ENCODE assay signal across 16 cellular contexts in genomic region chr17:44247346-44248219, GRCh38. TPM values are rescaled to one million over a fixed set of nuclear protein-coding genes. Genes with fewer than 3 reads are reported as not detected.
DNase-seq lines count a peak whose midpoint lies in the region; ATAC-seq, FAIRE-seq and TF ChIP-seq lines count a peak whose summit lies in the region.
"Had no signal": no experiment of that assay in that cellular context is flagged by ENCODE, and none has a peak within 500 bp of the region (broad histone marks: within the 10 kb centered on the region; RNA-seq: fewer than 3 reads in every experiment).

No MANE protein-coding gene starts in this region.

- DNase-seq in activated CD8-positive, alpha-beta memory T cell treated with anti-CD3 and anti-CD28 coated beads, Interleukin-2, amount 10 ng/mL, durations not matched to agents 7 days and 5 days, result no peak
- no peak for DNase-seq in activated CD8-positive, alpha-beta memory T cell treated with anti-CD3 and anti-CD28 coated beads, Interleukin-2, amount 50 U/mL, for 4 hours
- no peak for DNase-seq in activated naive CD8-positive, alpha-beta T cell treated with anti-CD3 and anti-CD28 coated beads, Interleukin-2, amount 50 U/mL, for 24 hours
- no peak for DNase-seq in HepG2 (ENCODE audit: low spot score)
- DNase-seq in stimulated activated naive B cell treated with anti-CD40 and anti-IgM and Interleukin-4, amounts not matched to agents 10 μg/mL and 1 μg/mL and 100 μg/mL, for 72 hours, result no peak
- DNase-seq in NCI-H2029 (lab: John Stamatoyannopoulos, UW), result no peak
- DNase-seq in breast epithelium (ENCODE audit: low spot score in 2 of 2), result no peak
- no peak for DNase-seq in mesenteric fat pad (ENCODE audit: low spot score)
- DNase-seq: ACHN, DMS153, NCI-H1436, NCI-H524, spleen had no signal

- peak overlapping the region; percentile 76 for H3K27ac Mint-ChIP-seq in activated CD8-positive, alpha-beta memory T cell treated with anti-CD3 and anti-CD28 coated beads, Interleukin-2, amount 10 ng/mL, durations not matched to agents 7 days and 5 days
- H3K27ac Mint-ChIP-seq in activated naive CD8-positive, alpha-beta T cell treated with anti-CD3 and anti-CD28 coated beads, Interleukin-2, amount 50 U/mL, for 24 hours, result peak overlapping the region; percentile 83
- peak overlapping the region; percentile 75 for H3K27ac Mint-ChIP-seq in stimulated activated naive B cell treated with anti-CD40 and anti-IgM and Interleukin-4, amounts not matched to agents 10 μg/mL and 1 μg/mL and 100 μg/mL, for 72 hours
- H3K27ac Mint-ChIP-seq: type B pancreatic cell had no signal

- WGBS in HepG2 (ENCODE audit: low lambda C conversion rate), result 11% methylated on average over 10 of the region's 11 CpGs

- no peaks in the 10 kb centered on the region for H3K9me3 ChIP-seq in HepG2 (ENCODE audit: low read length)
- no peaks in the 10 kb centered on the region for H3K9me3 ChIP-seq in breast epithelium
- H3K9me3 ChIP-seq: ascending aorta, spleen had no signal

- H2AFZ ChIP-seq in HepG2 (ENCODE audit: low read length), result no peak overlapping the region

- no peak overlapping the region for H3K4me3 Mint-ChIP-seq in activated CD8-positive, alpha-beta memory T cell treated with anti-CD3 and anti-CD28 coated beads, Interleukin-2, amount 10 ng/mL, durations not matched to agents 7 days and 5 days
- no peak overlapping the region for H3K4me3 Mint-ChIP-seq in activated naive CD8-positive, alpha-beta T cell treated with anti-CD3 and anti-CD28 coated beads, Interleukin-2, amount 50 U/mL, for 24 hours
- H3K4me3 Mint-ChIP-seq in stimulated activated naive B cell treated with anti-CD40 and anti-IgM and Interleukin-4, amounts not matched to agents 10 μg/mL and 1 μg/mL and 100 μg/mL, for 72 hours, result no peak overlapping the region
- H3K4me3 Mint-ChIP-seq: type B pancreatic cell had no signal

- no peaks in the 10 kb centered on the region for H3K79me2 ChIP-seq in HepG2 (ENCODE audit: insufficient read depth, low read length)

- in situ Hi-C loops in HepG2 (cut with HindIII; ENCODE audit: extremely low pct_ligation_motif_present, low pct_unique_long_range_greater_than_20kb), result loop anchor here (10.0 kb wide), 1 partner anchor 63 kb away; the partner anchor contains the start of gene TMUB2

- BruUV-seq in HepG2 (replicated peaks; lab: Mats Ljungman, UMichigan), result no TSS peak

- no peaks in the 10 kb centered on the region for H3K36me3 Mint-ChIP-seq in activated CD8-positive, alpha-beta memory T cell treated with anti-CD3 and anti-CD28 coated beads, Interleukin-2, amount 10 ng/mL, durations not matched to agents 7 days and 5 days
- no peaks in the 10 kb centered on the region for H3K36me3 Mint-ChIP-seq in activated naive CD8-positive, alpha-beta T cell treated with anti-CD3 and anti-CD28 coated beads, Interleukin-2, amount 50 U/mL, for 24 hours (ENCODE audit: low read depth)
- H3K36me3 Mint-ChIP-seq in stimulated activated naive B cell treated with anti-CD40 and anti-IgM and Interleukin-4, amounts not matched to agents 10 μg/mL and 1 μg/mL and 100 μg/mL, for 72 hours, result peaks cover 0 to 3% of the 10 kb centered on the region in 2 donors
- H3K36me3 Mint-ChIP-seq: type B pancreatic cell had no signal

- H3K4me3 ChIP-seq in HepG2 (replicated peaks in 1 of 3; ENCODE audit: insufficient read depth in 1 of 3, low read depth in 2 of 3, low read length in 3 of 3) (no peak overlapping the region), breast epithelium (no peak overlapping the region)
- H3K4me3 ChIP-seq: ascending aorta, spleen had no signal

- ATAC-seq in activated CD8-positive, alpha-beta memory T cell treated with anti-CD3 and anti-CD28 coated beads, Interleukin-2, amount 10 ng/mL, durations not matched to agents 7 days and 5 days, result no peak
- no peak for ATAC-seq in activated naive CD8-positive, alpha-beta T cell treated with anti-CD3 and anti-CD28 coated beads, Interleukin-2, amount 50 U/mL, for 24 hours
- ATAC-seq in HepG2, result peak; percentile 78
- ATAC-seq in stimulated activated naive B cell treated with anti-CD40 and anti-IgM and Interleukin-4, amounts not matched to agents 10 μg/mL and 1 μg/mL and 100 μg/mL, for 72 hours (replicated peaks), result no peak

- peaks cover 43% of the 10 kb centered on the region for H3K4me1 Mint-ChIP-seq in activated CD8-positive, alpha-beta memory T cell treated with anti-CD3 and anti-CD28 coated beads, Interleukin-2, amount 10 ng/mL, durations not matched to agents 7 days and 5 days
- H3K4me1 Mint-ChIP-seq in activated naive CD8-positive, alpha-beta T cell treated with anti-CD3 and anti-CD28 coated beads, Interleukin-2, amount 50 U/mL, for 24 hours, result peaks cover 43% of the 10 kb centered on the region
- peaks cover 15 to 46% of the 10 kb centered on the region in 2 donors for H3K4me1 Mint-ChIP-seq in stimulated activated naive B cell treated with anti-CD40 and anti-IgM and Interleukin-4, amounts not matched to agents 10 μg/mL and 1 μg/mL and 100 μg/mL, for 72 hours

- H3K36me3 ChIP-seq in HepG2 (replicated peaks in 1 of 2; ENCODE audit: control insufficient read depth in 1 of 2, insufficient read depth in 2 of 2, low read length in 2 of 2) (no peaks in the 10 kb centered on the region), breast epithelium (no peaks in the 10 kb centered on the region)
- H3K36me3 ChIP-seq: ascending aorta, spleen had no signal

- H3K27ac ChIP-seq in HepG2 (ENCODE audit: extremely low read length, insufficient read depth, low read length) (no peak overlapping the region), breast epithelium (no peak overlapping the region)
- H3K27ac ChIP-seq: ascending aorta had no signal

- no peak for FAIRE-seq in HepG2 (lab: Jason Lieb, UNC)

- H3K4me2 ChIP-seq in HepG2 (ENCODE audit: low read depth, low read length), result 0 out of 2 replicates have a peak overlapping the region, but pooled peaks have one; percentile 28

- no peak for TF ChIP-seq RAD21 in HepG2 (CRISPR knock-in tag; IDR thresholded peaks at IDR 0.05)

- TF ChIP-seq POLR2A in HepG2 (IDR thresholded peaks at IDR 0.05; ENCODE audit: insufficient read depth in 1 of 2, low read depth in 2 of 2, low read length in 2 of 2) (no peak), breast epithelium (IDR thresholded peaks at IDR 0.05) (no peak)

- H3K9ac ChIP-seq in HepG2 (ENCODE audit: insufficient read depth, low read depth, low read length), result no peak overlapping the region

- no peak for TF ChIP-seq CTCF in HepG2 (CRISPR knock-in tag; IDR thresholded peaks at IDR 0.05)
- no peak for TF ChIP-seq CTCF in breast epithelium (IDR thresholded peaks at IDR 0.05)

- H3K4me1 ChIP-seq in HepG2 (ENCODE audit: insufficient read depth, low read length) (peaks cover 36% of the 10 kb centered on the region), breast epithelium (no peaks in the 10 kb centered on the region)

- H3K27me3 ChIP-seq in HepG2 (ENCODE audit: control insufficient read depth in 1 of 2, insufficient read depth in 2 of 2, low read length in 2 of 2) (peaks cover 2 to 44% of the 10 kb centered on the region in 2 experiments; a peak in 4 of 5 replicates), breast epithelium (no peaks in the 10 kb centered on the region)
- H3K27me3 ChIP-seq: ascending aorta, spleen had no signal

- TF ChIP-seq EP300 in HepG2 (IDR thresholded peaks at IDR 0.05; ENCODE audit: low read depth in 2 of 2, low read length in 2 of 2) (no peak), HepG2 (CRISPR knock-in tag; IDR thresholded peaks at IDR 0.05; ENCODE audit: borderline replicate concordance) (no peak)

- CTCF ChIA-PET in activated CD8-positive, alpha-beta memory T cell treated with anti-CD3 and anti-CD28 coated beads, Interleukin-2, amount 10 ng/mL, durations not matched to agents 7 days and 5 days (lab: Charles Lee), result interaction anchor here (1.2 to 1.9 kb wide), 7 partner anchors 26 to 107 kb away, joined by 3 to 6 read pairs (median 5); no protein-coding TSS in a partner anchor
- CTCF ChIA-PET in HepG2 (lab: Yijun Ruan, JAX; ENCODE audit: low intra/inter-chr PET ratio, low total read pairs), result no interaction called here

- no peaks in the 10 kb centered on the region for H4K20me1 ChIP-seq in HepG2 (ENCODE audit: insufficient read depth, low read length)

- intact Hi-C loops in HepG2 (cut with micrococcal nuclease; ENCODE audit: unreplicated experiment), result no loop called here
- intact Hi-C loops in breast epithelium (cut with DNase I; ENCODE audit: low total_unique reads), result no loop called here

- no peaks in the 10 kb centered on the region for H3K27me3 Mint-ChIP-seq in activated CD8-positive, alpha-beta memory T cell treated with anti-CD3 and anti-CD28 coated beads, Interleukin-2, amount 10 ng/mL, durations not matched to agents 7 days and 5 days
- H3K27me3 Mint-ChIP-seq in activated naive CD8-positive, alpha-beta T cell treated with anti-CD3 and anti-CD28 coated beads, Interleukin-2, amount 50 U/mL, for 24 hours, result no peaks in the 10 kb centered on the region
- H3K27me3 Mint-ChIP-seq in stimulated activated naive B cell treated with anti-CD40 and anti-IgM and Interleukin-4, amounts not matched to agents 10 μg/mL and 1 μg/mL and 100 μg/mL, for 72 hours, result no peaks in the 10 kb centered on the region
- H3K27me3 Mint-ChIP-seq: type B pancreatic cell had no signal

- POLR2A ChIA-PET in HepG2 (lab: Yijun Ruan, JAX), result interaction anchor here (1.2 to 1.9 kb wide), 2 partner anchors 12 to 32 kb away, joined by 3 to 5 read pairs; no protein-coding TSS in a partner anchor

- H3K9me3 Mint-ChIP-seq in activated CD8-positive, alpha-beta memory T cell treated with anti-CD3 and anti-CD28 coated beads, Interleukin-2, amount 10 ng/mL, durations not matched to agents 7 days and 5 days (ENCODE audit: low read depth), result no peaks in the 10 kb centered on the region
- no peaks in the 10 kb centered on the region for H3K9me3 Mint-ChIP-seq in activated naive CD8-positive, alpha-beta T cell treated with anti-CD3 and anti-CD28 coated beads, Interleukin-2, amount 50 U/mL, for 24 hours
- H3K9me3 Mint-ChIP-seq in stimulated activated naive B cell treated with anti-CD40 and anti-IgM and Interleukin-4, amounts not matched to agents 10 μg/mL and 1 μg/mL and 100 μg/mL, for 72 hours, result no peaks in the 10 kb centered on the region
- H3K9me3 Mint-ChIP-seq: type B pancreatic cell had no signal

RNA-seq across cellular contexts. Expression of gene SLC4A1, which starts 20.4 kb away (rescaled TPM):
- total RNA-seq in activated CD8-positive, alpha-beta memory T cell treated with anti-CD3 and anti-CD28 coated beads, Interleukin-2, amount 10 ng/mL, durations not matched to agents 7 days and 5 days, result not detected
- total RNA-seq in HepG2 (2016; rRNA removed; fragmentation: Illumina TruSeq; extraction: Trizol) (not detected in 2 replicates), breast epithelium (under 1 TPM in 1 of 3 donors, not detected in 2; 0.33 TPM), mesenteric fat pad (0.35 TPM)
- not detected in 2 replicates for total RNA-seq in HepG2 (2016; cell fraction: cytosol; rRNA removed; fragmentation: Illumina TruSeq; extraction: Trizol; ENCODE audit: low read depth)
- total RNA-seq in HepG2 (2016; cell fraction: insoluble cytoplasmic fraction; rRNA removed; fragmentation: Illumina TruSeq; extraction: Trizol), result not detected in 2 replicates
- not detected in 2 replicates for total RNA-seq in HepG2 (2016; cell fraction: membrane; rRNA removed; fragmentation: Illumina TruSeq; extraction: Trizol)
- not detected in 2 replicates for total RNA-seq in HepG2 (2016; cell fraction: nucleus; rRNA removed; fragmentation: Illumina TruSeq; extraction: Trizol)
- 0.01 TPM in 1 of 2 replicates, not detected in the other for polyA plus RNA-seq in HepG2 (2011; rRNA removed)
- polyA plus RNA-seq in HepG2 (2011; cell fraction: cytosol; rRNA removed), result not detected in 2 replicates
- polyA plus RNA-seq in HepG2 (2011; cell fraction: nucleus; rRNA removed), result 0.03 TPM in 1 of 2 replicates, not detected in the other
- not detected in 2 replicates for polyA plus RNA-seq in HepG2 (2012)
- polyA plus RNA-seq in HepG2 (2016; cell fraction: cytosol; fragmentation: Illumina TruSeq; extraction: Trizol; ENCODE audit: low read depth), result not detected in 2 replicates
- not detected in 2 replicates for polyA plus RNA-seq in HepG2 (2016; cell fraction: insoluble cytoplasmic fraction; fragmentation: Illumina TruSeq; extraction: Trizol; ENCODE audit: low read depth)
- not detected in 2 replicates for polyA plus RNA-seq in HepG2 (2016; cell fraction: membrane; fragmentation: Illumina TruSeq; extraction: Trizol; ENCODE audit: low read depth)
- polyA plus RNA-seq in HepG2 (2016; cell fraction: nucleus; fragmentation: Illumina TruSeq; extraction: Trizol; ENCODE audit: insufficient read depth, low read depth), result not detected in 2 replicates
- not detected in 2 replicates for polyA minus RNA-seq in HepG2 (2011; rRNA and poly(A)+ RNA removed; ENCODE audit: low replicate concordance)
- polyA minus RNA-seq in HepG2 (2011; cell fraction: cytosol; rRNA and poly(A)+ RNA removed), result not detected in 2 replicates
- polyA minus RNA-seq in HepG2 (2011; cell fraction: nucleus; rRNA and poly(A)+ RNA removed), result not detected in 2 replicates
- total RNA-seq: dermis microvascular lymphatic vessel endothelial cell had no signal

RNA-seq across cellular contexts. Expression of gene UBTF, which starts 28.1 kb away (rescaled TPM):
- 100 to 1,000 TPM; 128 to 158 TPM for total RNA-seq in activated CD8-positive, alpha-beta memory T cell treated with anti-CD3 and anti-CD28 coated beads, Interleukin-2, amount 10 ng/mL, durations not matched to agents 7 days and 5 days
- total RNA-seq in HepG2 (2016; rRNA removed; fragmentation: Illumina TruSeq; extraction: Trizol), result 52.1 and 60.9 TPM in 2 replicates
- total RNA-seq in HepG2 (2016; cell fraction: cytosol; rRNA removed; fragmentation: Illumina TruSeq; extraction: Trizol; ENCODE audit: low read depth), result 13.2 and 14.5 TPM in 2 replicates
- 46.2 and 61.5 TPM in 2 replicates for total RNA-seq in HepG2 (2016; cell fraction: insoluble cytoplasmic fraction; rRNA removed; fragmentation: Illumina TruSeq; extraction: Trizol)
- 33.7 and 33.9 TPM in 2 replicates for total RNA-seq in HepG2 (2016; cell fraction: membrane; rRNA removed; fragmentation: Illumina TruSeq; extraction: Trizol)
- total RNA-seq in HepG2 (2016; cell fraction: nucleus; rRNA removed; fragmentation: Illumina TruSeq; extraction: Trizol), result 43.5 and 47.5 TPM in 2 replicates
- polyA plus RNA-seq in HepG2 (2011; rRNA removed), result 15.2 and 16.1 TPM in 2 replicates
- 9.1 and 10.0 TPM in 2 replicates for polyA plus RNA-seq in HepG2 (2011; cell fraction: cytosol; rRNA removed)
- 35.4 and 41.3 TPM in 2 replicates for polyA plus RNA-seq in HepG2 (2011; cell fraction: nucleus; rRNA removed)
- polyA plus RNA-seq in HepG2 (2012), result 27.8 and 33.4 TPM in 2 replicates
- polyA plus RNA-seq in HepG2 (2016; cell fraction: cytosol; fragmentation: Illumina TruSeq; extraction: Trizol; ENCODE audit: low read depth), result 8.6 and 8.7 TPM in 2 replicates
- polyA plus RNA-seq in HepG2 (2016; cell fraction: insoluble cytoplasmic fraction; fragmentation: Illumina TruSeq; extraction: Trizol; ENCODE audit: low read depth), result 57.4 and 68.3 TPM in 2 replicates
- 21.7 and 23.2 TPM in 2 replicates for polyA plus RNA-seq in HepG2 (2016; cell fraction: membrane; fragmentation: Illumina TruSeq; extraction: Trizol; ENCODE audit: low read depth)
- 93.7 and 94.2 TPM in 2 replicates for polyA plus RNA-seq in HepG2 (2016; cell fraction: nucleus; fragmentation: Illumina TruSeq; extraction: Trizol; ENCODE audit: insufficient read depth, low read depth)
- polyA minus RNA-seq in HepG2 (2011; rRNA and poly(A)+ RNA removed; ENCODE audit: low replicate concordance), result 11.5 and 30.7 TPM in 2 replicates
- 8.2 and 9.9 TPM in 2 replicates for polyA minus RNA-seq in HepG2 (2011; cell fraction: cytosol; rRNA and poly(A)+ RNA removed)
- 29.7 and 33.2 TPM in 2 replicates for polyA minus RNA-seq in HepG2 (2011; cell fraction: nucleus; rRNA and poly(A)+ RNA removed)
- 10 to 100 TPM; 50.1 to 65.1 (median 60.6) TPM for total RNA-seq in breast epithelium
- 41.2 TPM for total RNA-seq in mesenteric fat pad

RNA-seq across cellular contexts. Expression of gene ATXN7L3, which starts 47.9 kb away (rescaled TPM):
- 100 to 1,000 TPM; 106 to 122 TPM for total RNA-seq in activated CD8-positive, alpha-beta memory T cell treated with anti-CD3 and anti-CD28 coated beads, Interleukin-2, amount 10 ng/mL, durations not matched to agents 7 days and 5 days
- total RNA-seq in HepG2 (2016; rRNA removed; fragmentation: Illumina TruSeq; extraction: Trizol), result 45.7 and 59.1 TPM in 2 replicates
- 12.2 and 14.1 TPM in 2 replicates for total RNA-seq in HepG2 (2016; cell fraction: cytosol; rRNA removed; fragmentation: Illumina TruSeq; extraction: Trizol; ENCODE audit: low read depth)
- total RNA-seq in HepG2 (2016; cell fraction: insoluble cytoplasmic fraction; rRNA removed; fragmentation: Illumina TruSeq; extraction: Trizol), result 42.7 and 60.0 TPM in 2 replicates
- 45.9 and 46.8 TPM in 2 replicates for total RNA-seq in HepG2 (2016; cell fraction: membrane; rRNA removed; fragmentation: Illumina TruSeq; extraction: Trizol)
- total RNA-seq in HepG2 (2016; cell fraction: nucleus; rRNA removed; fragmentation: Illumina TruSeq; extraction: Trizol), result 42.7 and 44.6 TPM in 2 replicates
- polyA plus RNA-seq in HepG2 (2011; rRNA removed), result 44.5 and 49.3 TPM in 2 replicates
- polyA plus RNA-seq in HepG2 (2011; cell fraction: cytosol; rRNA removed), result 39.5 and 41.0 TPM in 2 replicates
- 121 and 131 TPM in 2 replicates for polyA plus RNA-seq in HepG2 (2011; cell fraction: nucleus; rRNA removed)
- polyA plus RNA-seq in HepG2 (2012), result 37.8 and 38.4 TPM in 2 replicates
- polyA plus RNA-seq in HepG2 (2016; cell fraction: cytosol; fragmentation: Illumina TruSeq; extraction: Trizol; ENCODE audit: low read depth), result 7.6 and 9.2 TPM in 2 replicates
- polyA plus RNA-seq in HepG2 (2016; cell fraction: insoluble cytoplasmic fraction; fragmentation: Illumina TruSeq; extraction: Trizol; ENCODE audit: low read depth), result 50.4 and 54.3 TPM in 2 replicates
- 32.8 and 36.7 TPM in 2 replicates for polyA plus RNA-seq in HepG2 (2016; cell fraction: membrane; fragmentation: Illumina TruSeq; extraction: Trizol; ENCODE audit: low read depth)
- polyA plus RNA-seq in HepG2 (2016; cell fraction: nucleus; fragmentation: Illumina TruSeq; extraction: Trizol; ENCODE audit: insufficient read depth, low read depth), result 81.5 and 96.7 TPM in 2 replicates
- polyA minus RNA-seq in HepG2 (2011; rRNA and poly(A)+ RNA removed; ENCODE audit: low replicate concordance), result 65.3 and 85.1 TPM in 2 replicates
- 25.4 and 26.4 TPM in 2 replicates for polyA minus RNA-seq in HepG2 (2011; cell fraction: cytosol; rRNA and poly(A)+ RNA removed)
- polyA minus RNA-seq in HepG2 (2011; cell fraction: nucleus; rRNA and poly(A)+ RNA removed), result 47.9 and 72.6 TPM in 2 replicates
- 10 to 100 TPM; 34.7 to 45.8 (median 38.3) TPM for total RNA-seq in breast epithelium
- total RNA-seq in mesenteric fat pad, result 64.5 TPM
